In genomic region chr6:111381126-111381525, GRCh38 we compare ENCODE assay signal across 15 cellular contexts.
A peak's percentile ranks its signal among the peaks of the same experiment; 100 is the strongest.
DNase-seq lines count a peak whose midpoint lies in the region; ATAC-seq and TF ChIP-seq lines count a peak whose summit lies in the region.
"Had no signal": no experiment of that assay in that cellular context is flagged by ENCODE, and none has a peak within 500 bp of the region (broad histone marks: within the 10 kb centered on the region; RNA-seq: fewer than 3 reads in every experiment).

No MANE protein-coding gene starts in this region.

- H3K27ac ChIP-seq in GM23248 = no peak overlapping the region
- H3K27ac ChIP-seq: HL-60 had no signal

- H3K9me3 ChIP-seq in GM23248 (ENCODE audit: low read depth) = no peaks in the 10 kb centered on the region

- no peak overlapping the region for H3K9ac ChIP-seq in GM23248

- H3K27me3 ChIP-seq in GM23248 (replicated peaks; ENCODE audit: insufficient read depth) = no peaks in the 10 kb centered on the region

- DNase-seq in GM23248 (peak; percentile 39), astrocyte of the spinal cord (ENCODE audit: low read depth, low spot score) (peak; percentile 7), iris pigment epithelial cell (ENCODE audit: low read depth) (peak; percentile 63), NCI-H82 (lab: John Stamatoyannopoulos, UW) (no peak), LoVo (ENCODE audit: low spot score) (no peak)
- DNase-seq in stimulated activated CD4-positive, alpha-beta T cell treated with anti-CD3 and anti-CD28 coated beads, Interleukin-2, amount 100 ng/mL, for 48 hours = no peak
- DNase-seq: DND-41; H7; Karpas-422; NCI-H1092 treated with DMSO at 0.1 percent for 48 hours; NK-92 treated with Interleukin-12 subunit alpha and Interleukin-12 subunit beta, amount 100 ng/mL, for 24 hours; Right ventricle myocardium superior; SW 1271 had no signal

- H3K4me3 ChIP-seq in GM23248 = no peak overlapping the region
- H3K4me3 ChIP-seq in astrocyte of the spinal cord (ENCODE audit: low read depth, low read length) = no peak overlapping the region

- no peak overlapping the region for H3K4me2 ChIP-seq in GM23248 (ENCODE audit: unreplicated experiment)

- no peak for TF ChIP-seq CTCF in astrocyte of the spinal cord (IDR thresholded peaks at IDR 0.05; ENCODE audit: low read depth, low read length)

- ATAC-seq in GM18517 (IDR thresholded peaks at IDR 0.05; ENCODE audit: unreplicated experiment) = no peak

- no peaks in the 10 kb centered on the region for H3K4me1 ChIP-seq in GM23248 (ENCODE audit: insufficient read depth)

- peaks cover 68% of the 10 kb centered on the region for H3K36me3 ChIP-seq in GM23248 (ENCODE audit: low read depth)

- peaks cover 31% of the 10 kb centered on the region for H3K79me2 ChIP-seq in GM23248 (ENCODE audit: insufficient read depth)

- in situ Hi-C loops in GM23248 (cut with MboI) (no loop called here), astrocyte of the spinal cord (cut with HindIII; ENCODE audit: low sequenced_read_pairs) (no loop called here)

- H3K9me2 ChIP-seq in GM23248 (ENCODE audit: insufficient read depth) = no peaks in the 10 kb centered on the region

- H4K20me1 ChIP-seq in GM23248 (ENCODE audit: insufficient read depth) = no peaks in the 10 kb centered on the region

- peaks cover 10% of the 10 kb centered on the region; the same call in 1 of the 2 replicates for H3F3A ChIP-seq in GM23248 (ENCODE audit: insufficient read depth)

- no peak overlapping the region for H2AFZ ChIP-seq in GM23248

Comparison
In these comparisons a context has a peak if more than half of its experiments do, and no peak if none do; other contexts are left out.
1. DNase-seq: peak in GM23248 (single experiment), astrocyte of the spinal cord (single experiment) and iris pigment epithelial cell (single experiment); none in NCI-H82 (single experiment), stimulated activated CD4-positive, alpha-beta T cell treated with anti-CD3 and anti-CD28 coated beads, Interleukin-2, amount 100 ng/mL, for 48 hours (0 of 2) and LoVo (single experiment).